ENCODE assay signal across 8 cellular contexts in genomic region chr10:12902135-12902572, GRCh38.
DNase-seq lines count a peak whose midpoint lies in the region; ATAC-seq, FAIRE-seq and TF ChIP-seq lines count a peak whose summit lies in the region.

No MANE protein-coding gene starts in this region.

- H3K4me3 ChIP-seq in AG10803 (ENCODE audit: low read length), result no peak overlapping the region

- TF ChIP-seq CTCF in AG10803 (conservative IDR thresholded peaks at IDR 0.05; ENCODE audit: low read length) (peak; percentile 85), omental fat pad (IDR thresholded peaks at IDR 0.05) (no peak)

- ATAC-seq in omental fat pad (ENCODE audit: low FRiP score) (no peak), HG03342 (IDR thresholded peaks at IDR 0.05; ENCODE audit: unreplicated experiment) (no peak), HG02571 (IDR thresholded peaks at IDR 0.05; ENCODE audit: unreplicated experiment) (no peak)

- no peak for FAIRE-seq in GM12892 (lab: Jason Lieb, UNC)

- TF ChIP-seq POLR2A in GM12892 (IDR thresholded peaks at IDR 0.05; ENCODE audit: low read depth, low read length), result no peak

- peak; percentile 54 for DNase-seq in AG10803 (ENCODE audit: low read depth)
- peak; percentile 46 for DNase-seq in GM12892 (ENCODE audit: insufficient read length)
- DNase-seq in NCI-H345 (lab: John Stamatoyannopoulos, UW), result peak; percentile 50
- DNase-seq in activated CD8-positive, alpha-beta memory T cell treated with anti-CD3 and anti-CD28 coated beads for 24 hours, result peak; percentile 67
- DNase-seq in fibroblast of gingiva (ENCODE audit: low read depth), result peak; percentile 25
- DNase-seq in omental fat pad (ENCODE audit: low spot score), result peak; percentile 55
